In the genomic region with DNA sequence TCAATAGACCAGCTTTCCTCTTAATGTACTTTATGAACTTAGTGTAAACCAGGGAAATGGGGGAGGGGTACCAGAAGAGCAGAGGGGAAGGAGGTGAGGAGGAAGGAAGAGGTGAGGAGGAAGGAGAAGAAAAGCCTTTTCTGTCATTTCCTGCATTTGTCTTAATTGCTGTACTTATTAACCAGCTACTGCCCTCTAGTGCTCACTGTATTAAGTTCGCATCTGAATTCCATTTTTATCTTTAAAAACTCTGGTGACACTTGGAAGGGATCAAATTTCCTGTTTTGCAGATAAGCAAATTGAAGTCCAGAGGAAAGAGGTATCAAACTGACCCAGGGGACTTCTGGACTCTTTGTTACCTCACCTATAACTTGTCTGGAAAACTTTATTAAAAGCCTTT, we compare ENCODE assay signal across 8 cellular contexts. TPM values are rescaled to one million over a fixed set of nuclear protein-coding genes. Genes with fewer than 3 reads are reported as not detected.
DNase-seq lines count a peak whose midpoint lies in the region; ATAC-seq and TF ChIP-seq lines count a peak whose summit lies in the region.

No MANE protein-coding gene starts in this region.

- H4K20me1 ChIP-seq in SU-DHL-6 (ENCODE audit: low read depth, low read length): no peaks in the 10 kb centered on the region

- no peak overlapping the region for H3K9ac ChIP-seq in SU-DHL-6 (ENCODE audit: low read length)

- no peak for ATAC-seq in GM18502 (IDR thresholded peaks at IDR 0.05; ENCODE audit: poor library complexity, unreplicated experiment)

- H3K36me3 ChIP-seq in SU-DHL-6 (ENCODE audit: low read length): no peaks in the 10 kb centered on the region

- H3K9me2 ChIP-seq in SU-DHL-6 (replicated peaks; ENCODE audit: insufficient read depth, low read length): no peaks in the 10 kb centered on the region

- H3K79me2 ChIP-seq in SU-DHL-6 (ENCODE audit: insufficient read depth, low read length): no peaks in the 10 kb centered on the region

- H3K27ac ChIP-seq in SU-DHL-6 (ENCODE audit: low read depth, low read length): no peak overlapping the region

- no peaks in the 10 kb centered on the region for H3K9me3 ChIP-seq in SU-DHL-6 (ENCODE audit: insufficient read depth, low read length)

- DNase-seq in A172 (ENCODE audit: low spot score) (peak; percentile 60), EL (peak; percentile 67), NCI-H1105 (lab: John Stamatoyannopoulos, UW) (peak; percentile 49), fibroblast of peridontal ligament (ENCODE audit: extremely low read depth) (peak; percentile 82), non-pigmented ciliary epithelial cell (ENCODE audit: low read depth) (peak; percentile 23)
- no peak for DNase-seq in activated effector memory CD4-positive, alpha-beta T cell treated with Interleukin-2 at 50 U/mL for 16 hours

- no peaks in the 10 kb centered on the region for H3F3A ChIP-seq in SU-DHL-6 (ENCODE audit: insufficient read depth)

- no peaks in the 10 kb centered on the region for H3K27me3 ChIP-seq in SU-DHL-6 (ENCODE audit: low read length)

- TF ChIP-seq CTCF in SU-DHL-6 (IDR thresholded peaks at IDR 0.05; ENCODE audit: insufficient read depth, low read length, poor library complexity, severe bottlenecking): peak; percentile 32

- no peak overlapping the region for H3K4me2 ChIP-seq in SU-DHL-6 (ENCODE audit: low read depth, low read length, poor library complexity, severe bottlenecking)

- no peak overlapping the region for H3K4me3 ChIP-seq in SU-DHL-6 (ENCODE audit: insufficient read depth, low read length, poor library complexity, severe bottlenecking)

- peak overlapping the region; percentile 93 for H2AFZ ChIP-seq in SU-DHL-6 (ENCODE audit: low read depth, low read length, severe bottlenecking)

RNA-seq across cellular contexts. Expression of gene MANSC1, which starts 22.2 kb away (rescaled TPM):
- 0.55 and 1.1 TPM in 2 replicates for total RNA-seq in A172 (2014; rRNA removed; shearing (Covaris generic))

RNA-seq across cellular contexts. Expression of gene BORCS5, which starts 29.1 kb away (rescaled TPM):
- 5.2 and 12.2 TPM in 2 replicates for total RNA-seq in A172 (2014; rRNA removed; shearing (Covaris generic))
